8 cellular contexts compared by ENCODE assay signal in the genomic region with DNA sequence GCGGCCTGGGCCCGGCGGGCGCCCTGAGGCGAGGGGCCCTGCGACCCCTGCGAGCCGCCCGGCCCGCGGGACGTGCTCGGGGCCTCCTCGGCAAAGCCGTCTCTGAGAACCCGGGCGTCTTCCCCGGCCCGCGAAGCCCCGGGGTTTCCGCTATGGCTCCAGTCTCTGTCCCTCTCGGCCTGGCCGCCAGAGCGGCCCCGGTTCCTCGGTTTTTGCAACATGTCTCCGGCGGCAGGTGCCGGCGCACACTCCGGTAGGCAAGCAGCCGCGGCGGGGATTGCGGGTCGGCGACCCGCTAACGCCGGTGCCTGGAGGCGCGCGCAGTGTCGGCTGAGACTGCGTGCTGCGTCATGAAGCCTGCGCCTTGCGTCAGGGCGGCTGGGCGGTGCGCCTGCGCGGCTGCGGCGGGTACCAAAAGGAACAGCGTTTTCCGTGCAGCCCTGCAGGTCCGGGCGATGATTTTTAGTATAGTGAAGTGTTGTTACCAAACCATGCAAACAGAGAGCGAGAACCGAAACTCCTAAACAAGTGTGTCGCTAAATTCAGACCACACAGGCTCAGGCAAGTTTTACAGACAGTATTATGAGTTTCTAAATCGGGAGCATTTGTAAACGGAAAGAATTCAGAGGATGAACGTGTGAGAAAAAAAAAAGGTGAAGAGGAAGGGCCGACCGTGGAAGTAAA.
A peak's percentile ranks its signal among the peaks of the same experiment; 100 is the strongest.
DNase-seq lines count a peak whose midpoint lies in the region; ATAC-seq and TF ChIP-seq lines count a peak whose summit lies in the region.

TSS of gene NSMCE3 (minus strand) at position 338 of the 684 bp plus-strand sequence. CDS start at position 221, 117 bp downstream.

- H3K27me3 ChIP-seq in HUES6 (ENCODE audit: control insufficient read depth, insufficient read depth, low read length) (no peaks in the 10 kb centered on the region), OCI-LY1 (ENCODE audit: insufficient read depth, low read length) (no peaks in the 10 kb centered on the region), mucosa of rectum (ENCODE audit: control insufficient read depth in 2 of 2, insufficient read depth in 2 of 2, low read length in 2 of 2) (no peaks in the 10 kb centered on the region)

- H3K4me3 ChIP-seq in HUES6 (ENCODE audit: low read depth, low read length) (peak within 1 kb of the TSS; percentile 78), OCI-LY1 (ENCODE audit: low read depth, low read length, poor library complexity, severe bottlenecking) (peak within 1 kb of the TSS; percentile 76), mucosa of rectum (ENCODE audit: low read length in 2 of 2) (peak within 1 kb of the TSS; percentile 79 to 84)

- peaks cover 16% of the 10 kb centered on the region; the same call in 1 of the 2 replicates for H3K79me2 ChIP-seq in OCI-LY1 (ENCODE audit: insufficient read depth, low read length)

- H3K36me3 ChIP-seq in HUES6 (ENCODE audit: control insufficient read depth, insufficient read depth, low read length) (no peaks in the 10 kb centered on the region), OCI-LY1 (ENCODE audit: insufficient read depth, low read length) (no peaks in the 10 kb centered on the region), mucosa of rectum (ENCODE audit: control insufficient read depth in 2 of 2, insufficient read depth in 2 of 2, low read length in 2 of 2) (no peaks in the 10 kb centered on the region)

- H3K9ac ChIP-seq in HUES6 (ENCODE audit: low read length) (peak within 1 kb of the TSS; percentile 79), OCI-LY1 (ENCODE audit: low read length) (peak within 1 kb of the TSS; percentile 75), mucosa of rectum (ENCODE audit: low read depth in 1 of 2, low read length in 2 of 2) (peak within 1 kb of the TSS; percentile 81 to 83)

- DNase-seq in D341Med (ENCODE audit: low spot score) = peak; percentile 98
- peak; percentile 79 for DNase-seq in activated T-cell treated with anti-CD3 and anti-CD28 coated beads for 4 hours
- peak; percentile 90 to 93 for DNase-seq in erythroblast (lab: John Stamatoyannopoulos, UW)
- peak; percentile 80 to 83 for DNase-seq in stimulated activated CD8-positive, alpha-beta memory T cell treated with anti-CD3 and anti-CD28 coated beads, Interleukin-4, amount 100 ng/mL, for 4 hours (ENCODE audit: low read depth in 2 of 2, low spot score in 1 of 2)

- H2AFZ ChIP-seq in OCI-LY1 (ENCODE audit: low read length) = peak within 1 kb of the TSS; percentile 25

- H3K9me3 ChIP-seq in HUES6 (ENCODE audit: control insufficient read depth, insufficient read depth, low read depth, low read length) (no peaks in the 10 kb centered on the region), OCI-LY1 (ENCODE audit: low read length) (no peaks in the 10 kb centered on the region), mucosa of rectum (ENCODE audit: control insufficient read depth in 2 of 2, low read length in 2 of 2) (no peaks in the 10 kb centered on the region)

- peak within 1 kb of the TSS; percentile 30; the same call in 1 of the 2 replicates for H3K27ac ChIP-seq in HUES6 (ENCODE audit: low read depth, low read length)
- peak within 1 kb of the TSS; percentile 96 for H3K27ac ChIP-seq in OCI-LY1 (ENCODE audit: low read depth, low read length, poor library complexity, severe bottlenecking)
- peak within 1 kb of the TSS; percentile 79 to 91 for H3K27ac ChIP-seq in mucosa of rectum (ENCODE audit: low read depth in 2 of 2, low read length in 2 of 2)

- peak; percentile 87 for ATAC-seq in GM21447 (IDR thresholded peaks at IDR 0.05; ENCODE audit: unreplicated experiment)

- no peaks in the 10 kb centered on the region for H3K9me2 ChIP-seq in OCI-LY1 (ENCODE audit: low read depth, low read length)

- peaks cover 8% of the 10 kb centered on the region; the same call in 1 of the 2 replicates for H3F3A ChIP-seq in OCI-LY1 (ENCODE audit: insufficient read depth, low read length)

- TF ChIP-seq POLR2A in erythroblast (IDR thresholded peaks at IDR 0.05; ENCODE audit: low read length) = peak; percentile 88

- no peak for TF ChIP-seq CTCF in OCI-LY1 (IDR thresholded peaks at IDR 0.05; ENCODE audit: low read length)

- H3K4me2 ChIP-seq in OCI-LY1 (ENCODE audit: low read length) = peak within 1 kb of the TSS; percentile 77

- H3K4me1 ChIP-seq in HUES6 (ENCODE audit: control insufficient read depth, insufficient read depth, low read length) (no peaks in the 10 kb centered on the region), OCI-LY1 (ENCODE audit: insufficient read depth, low read length, severe bottlenecking) (peaks cover 52% of the 10 kb centered on the region), mucosa of rectum (ENCODE audit: control insufficient read depth in 2 of 2, insufficient read depth in 2 of 2, low read length in 2 of 2) (peaks cover 8 to 16% of the 10 kb centered on the region in 2 donors)

- H4K20me1 ChIP-seq in OCI-LY1 (ENCODE audit: insufficient read depth, low read length) = no peaks in the 10 kb centered on the region

Comparison
In these comparisons a context has a peak if more than half of its experiments do, and no peak if none do; other contexts are left out.
1. Peak in every context shown above with its lines: DNase-seq, ATAC-seq, H3K4me3 ChIP-seq and H3K27ac ChIP-seq.
2. H3K27ac ChIP-seq: peak in every context shown above with its lines; median percentile 96 in OCI-LY1; 85 in mucosa of rectum; 30 in HUES6.